Comparison of ENCODE assay signal across 2 cellular contexts in genomic region chr12:61676520-61676919, GRCh38.
TF ChIP-seq lines count a peak whose summit lies in the region.

No MANE protein-coding gene starts in this region.

TF ChIP-seq in HCT116, 20 proteins besides CTCF, POLR2A, EP300 and RAD21 (continued from another document):
- no peak for TF ChIP-seq ZBTB33 (IDR thresholded peaks at IDR 0.05; ENCODE audit: extremely low read depth, insufficient replicate concordance, low read length)
- no peak for TF ChIP-seq ATF3 (IDR thresholded peaks at IDR 0.05)
- no peak for TF ChIP-seq FOSL1 (IDR thresholded peaks at IDR 0.05; ENCODE audit: low read depth)
- TF ChIP-seq SIN3A (IDR thresholded peaks at IDR 0.05; ENCODE audit: low read depth), result no peak
- TF ChIP-seq EZH2 (IDR thresholded peaks at IDR 0.05), result no peak

TF ChIP-seq in SK-N-SH treated with all-trans-retinoic acid at 6 μM for 48 hours, 23 proteins besides CTCF, POLR2A, EP300 and RAD21 (continued from another document):
- no peak for TF ChIP-seq PATZ1 (CRISPR knock-in tag; IDR thresholded peaks at IDR 0.05; ENCODE audit: borderline replicate concordance)
- no peak for TF ChIP-seq CREB5 (CRISPR knock-in tag; IDR thresholded peaks at IDR 0.05; ENCODE audit: low read depth)
- TF ChIP-seq TOX (CRISPR knock-in tag; IDR thresholded peaks at IDR 0.05; ENCODE audit: borderline replicate concordance), result no peak
- no peak for TF ChIP-seq TSHZ2 (CRISPR knock-in tag; IDR thresholded peaks at IDR 0.05)
- TF ChIP-seq PPARA (CRISPR knock-in tag; IDR thresholded peaks at IDR 0.05; ENCODE audit: borderline replicate concordance), result no peak
- no peak for TF ChIP-seq OSR1 (CRISPR knock-in tag; IDR thresholded peaks at IDR 0.05)
- TF ChIP-seq RARB (CRISPR knock-in tag; IDR thresholded peaks at IDR 0.05), result no peak
